1 cellular context compared by ENCODE assay signal in genomic region chr10:98488669-98489430, GRCh38.
A peak's percentile ranks its signal among the peaks of the same experiment; 100 is the strongest.
TF ChIP-seq lines count a peak whose summit lies in the region.

No MANE protein-coding gene starts in this region.

TF ChIP-seq in HepG2, 621 proteins besides CTCF, POLR2A, EP300 and RAD21 (continued from another document and continues in another):
- TF ChIP-seq ZNF609 (CRISPR knock-in tag; IDR thresholded peaks at IDR 0.05; ENCODE audit: borderline replicate concordance): no peak
- TF ChIP-seq TSC22D2 (CRISPR knock-in tag; IDR thresholded peaks at IDR 0.05; ENCODE audit: borderline replicate concordance): no peak
- no peak for TF ChIP-seq ZNF30 (CRISPR knock-in tag; IDR thresholded peaks at IDR 0.05)
- TF ChIP-seq U2AF2 (IDR thresholded peaks at IDR 0.05; ENCODE audit: low read depth, low read length): no peak
- no peak for TF ChIP-seq ZNF431 (CRISPR knock-in tag; IDR thresholded peaks at IDR 0.05; ENCODE audit: borderline replicate concordance, low read depth)
- TF ChIP-seq BORCS8-MEF2B (CRISPR knock-in tag; IDR thresholded peaks at IDR 0.05): no peak
- TF ChIP-seq FOSL2 (CRISPR knock-in tag; IDR thresholded peaks at IDR 0.05): peak; percentile 75
- TF ChIP-seq RXRA (CRISPR knock-in tag; IDR thresholded peaks at IDR 0.05): peak; percentile 40; the same call in 1 of the 2 replicates
- TF ChIP-seq SYNCRIP (IDR thresholded peaks at IDR 0.05; ENCODE audit: insufficient read depth, low read depth, low read length): no peak
- TF ChIP-seq TBX3 (IDR thresholded peaks at IDR 0.05; ENCODE audit: borderline replicate concordance): no peak
- no peak for TF ChIP-seq HMGA1 (CRISPR knock-in tag; conservative IDR thresholded peaks at IDR 0.05)
- TF ChIP-seq HBP1 (CRISPR knock-in tag; IDR thresholded peaks at IDR 0.05; ENCODE audit: low read depth): no peak
- TF ChIP-seq, protein P1, sequence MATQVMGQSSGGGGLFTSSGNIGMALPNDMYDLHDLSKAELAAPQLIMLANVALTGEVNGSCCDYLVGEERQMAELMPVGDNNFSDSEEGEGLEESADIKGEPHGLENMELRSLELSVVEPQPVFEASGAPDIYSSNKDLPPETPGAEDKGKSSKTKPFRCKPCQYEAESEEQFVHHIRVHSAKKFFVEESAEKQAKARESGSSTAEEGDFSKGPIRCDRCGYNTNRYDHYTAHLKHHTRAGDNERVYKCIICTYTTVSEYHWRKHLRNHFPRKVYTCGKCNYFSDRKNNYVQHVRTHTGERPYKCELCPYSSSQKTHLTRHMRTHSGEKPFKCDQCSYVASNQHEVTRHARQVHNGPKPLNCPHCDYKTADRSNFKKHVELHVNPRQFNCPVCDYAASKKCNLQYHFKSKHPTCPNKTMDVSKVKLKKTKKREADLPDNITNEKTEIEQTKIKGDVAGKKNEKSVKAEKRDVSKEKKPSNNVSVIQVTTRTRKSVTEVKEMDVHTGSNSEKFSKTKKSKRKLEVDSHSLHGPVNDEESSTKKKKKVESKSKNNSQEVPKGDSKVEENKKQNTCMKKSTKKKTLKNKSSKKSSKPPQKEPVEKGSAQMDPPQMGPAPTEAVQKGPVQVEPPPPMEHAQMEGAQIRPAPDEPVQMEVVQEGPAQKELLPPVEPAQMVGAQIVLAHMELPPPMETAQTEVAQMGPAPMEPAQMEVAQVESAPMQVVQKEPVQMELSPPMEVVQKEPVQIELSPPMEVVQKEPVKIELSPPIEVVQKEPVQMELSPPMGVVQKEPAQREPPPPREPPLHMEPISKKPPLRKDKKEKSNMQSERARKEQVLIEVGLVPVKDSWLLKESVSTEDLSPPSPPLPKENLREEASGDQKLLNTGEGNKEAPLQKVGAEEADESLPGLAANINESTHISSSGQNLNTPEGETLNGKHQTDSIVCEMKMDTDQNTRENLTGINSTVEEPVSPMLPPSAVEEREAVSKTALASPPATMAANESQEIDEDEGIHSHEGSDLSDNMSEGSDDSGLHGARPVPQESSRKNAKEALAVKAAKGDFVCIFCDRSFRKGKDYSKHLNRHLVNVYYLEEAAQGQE (IDR thresholded peaks at IDR 0.05; ENCODE audit: borderline replicate concordance in 1 of 2, low read depth in 1 of 2, low read length in 2 of 2): no peak
- no peak for TF ChIP-seq AGO1 (IDR thresholded peaks at IDR 0.05; ENCODE audit: low read depth, low read length, poor library complexity, severe bottlenecking)
- TF ChIP-seq HOXA3 (CRISPR knock-in tag; IDR thresholded peaks at IDR 0.05): no peak
- TF ChIP-seq, protein P2, sequence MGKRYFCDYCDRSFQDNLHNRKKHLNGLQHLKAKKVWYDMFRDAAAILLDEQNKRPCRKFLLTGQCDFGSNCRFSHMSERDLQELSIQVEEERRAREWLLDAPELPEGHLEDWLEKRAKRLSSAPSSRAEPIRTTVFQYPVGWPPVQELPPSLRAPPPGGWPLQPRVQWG (CRISPR knock-in tag; IDR thresholded peaks at IDR 0.05; ENCODE audit: borderline replicate concordance, low read depth): no peak
- TF ChIP-seq TP53 (CRISPR knock-in tag; conservative IDR thresholded peaks at IDR 0.05): no peak
- no peak for TF ChIP-seq ZNF205 (CRISPR knock-in tag; IDR thresholded peaks at IDR 0.05)
- TF ChIP-seq HNRNPK (IDR thresholded peaks at IDR 0.05; ENCODE audit: low read depth, low read length, poor library complexity, severe bottlenecking): no peak
- TF ChIP-seq, protein P3, sequence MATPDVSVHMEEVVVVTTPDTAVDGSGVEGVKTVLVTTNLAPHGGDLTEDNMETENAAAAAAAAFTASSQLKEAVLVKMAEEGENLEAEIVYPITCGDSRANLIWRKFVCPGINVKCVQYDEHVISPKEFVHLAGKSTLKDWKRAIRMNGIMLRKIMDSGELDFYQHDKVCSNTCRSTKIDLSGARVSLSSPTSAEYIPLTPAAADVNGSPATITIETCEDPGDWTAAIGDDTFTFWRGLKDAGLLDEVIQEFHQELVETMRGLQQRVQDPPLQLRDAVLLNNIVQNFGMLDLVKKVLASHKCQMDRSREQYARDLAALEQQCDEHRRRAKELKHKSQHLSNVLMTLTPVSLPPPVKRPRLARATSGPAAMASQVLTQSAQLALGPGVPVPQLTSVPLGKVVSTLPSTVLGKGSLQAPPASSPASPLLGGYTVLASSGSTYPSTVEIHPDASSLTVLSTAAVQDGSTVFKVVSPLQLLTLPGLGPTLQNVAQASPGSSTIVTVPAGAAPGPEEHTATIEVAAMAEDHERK (CRISPR knock-in tag; IDR thresholded peaks at IDR 0.05; ENCODE audit: low read depth): no peak
- no peak for TF ChIP-seq HNF1B (CRISPR knock-in tag; IDR thresholded peaks at IDR 0.05)
- no peak for TF ChIP-seq ZNF557 (CRISPR knock-in tag; IDR thresholded peaks at IDR 0.05)
- no peak for TF ChIP-seq ZNF333 (CRISPR knock-in tag; IDR thresholded peaks at IDR 0.05; ENCODE audit: borderline replicate concordance)
- no peak for TF ChIP-seq SIN3B (IDR thresholded peaks at IDR 0.05; ENCODE audit: low read length)
- TF ChIP-seq ZNF367 (CRISPR knock-in tag; IDR thresholded peaks at IDR 0.05; ENCODE audit: borderline replicate concordance): no peak
- TF ChIP-seq SOX13 (IDR thresholded peaks at IDR 0.05): no peak
- TF ChIP-seq SOX13 (CRISPR knock-in tag; conservative IDR thresholded peaks at IDR 0.05 in 1 of 2, IDR thresholded peaks at IDR 0.05 in 1 of 2): peak in 1 of 2 experiments; percentile 59; a peak in 1 of 4 replicates
- TF ChIP-seq PAXIP1 (CRISPR knock-in tag; conservative IDR thresholded peaks at IDR 0.05): peak; percentile 51; the same call in 1 of the 2 replicates
- TF ChIP-seq KMT2B (CRISPR knock-in tag; IDR thresholded peaks at IDR 0.05): no peak
- TF ChIP-seq, protein P4, sequence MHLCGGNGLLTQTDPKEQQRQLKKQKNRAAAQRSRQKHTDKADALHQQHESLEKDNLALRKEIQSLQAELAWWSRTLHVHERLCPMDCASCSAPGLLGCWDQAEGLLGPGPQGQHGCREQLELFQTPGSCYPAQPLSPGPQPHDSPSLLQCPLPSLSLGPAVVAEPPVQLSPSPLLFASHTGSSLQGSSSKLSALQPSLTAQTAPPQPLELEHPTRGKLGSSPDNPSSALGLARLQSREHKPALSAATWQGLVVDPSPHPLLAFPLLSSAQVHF (CRISPR knock-in tag; IDR thresholded peaks at IDR 0.05): no peak
- TF ChIP-seq, protein P5, sequence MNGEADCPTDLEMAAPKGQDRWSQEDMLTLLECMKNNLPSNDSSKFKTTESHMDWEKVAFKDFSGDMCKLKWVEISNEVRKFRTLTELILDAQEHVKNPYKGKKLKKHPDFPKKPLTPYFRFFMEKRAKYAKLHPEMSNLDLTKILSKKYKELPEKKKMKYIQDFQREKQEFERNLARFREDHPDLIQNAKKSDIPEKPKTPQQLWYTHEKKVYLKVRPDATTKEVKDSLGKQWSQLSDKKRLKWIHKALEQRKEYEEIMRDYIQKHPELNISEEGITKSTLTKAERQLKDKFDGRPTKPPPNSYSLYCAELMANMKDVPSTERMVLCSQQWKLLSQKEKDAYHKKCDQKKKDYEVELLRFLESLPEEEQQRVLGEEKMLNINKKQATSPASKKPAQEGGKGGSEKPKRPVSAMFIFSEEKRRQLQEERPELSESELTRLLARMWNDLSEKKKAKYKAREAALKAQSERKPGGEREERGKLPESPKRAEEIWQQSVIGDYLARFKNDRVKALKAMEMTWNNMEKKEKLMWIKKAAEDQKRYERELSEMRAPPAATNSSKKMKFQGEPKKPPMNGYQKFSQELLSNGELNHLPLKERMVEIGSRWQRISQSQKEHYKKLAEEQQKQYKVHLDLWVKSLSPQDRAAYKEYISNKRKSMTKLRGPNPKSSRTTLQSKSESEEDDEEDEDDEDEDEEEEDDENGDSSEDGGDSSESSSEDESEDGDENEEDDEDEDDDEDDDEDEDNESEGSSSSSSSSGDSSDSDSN (CRISPR knock-in tag; IDR thresholded peaks at IDR 0.05): no peak
- no peak for TF ChIP-seq SRSF4 (IDR thresholded peaks at IDR 0.05; ENCODE audit: low read depth, low read length, poor library complexity, severe bottlenecking)
- no peak for TF ChIP-seq MTERF4 (CRISPR knock-in tag; IDR thresholded peaks at IDR 0.05)
